Comparison of ENCODE assay signal across 16 cellular contexts in genomic region chr2:23489471-23490400, GRCh38.
DNase-seq lines count a peak whose midpoint lies in the region; ATAC-seq, FAIRE-seq and TF ChIP-seq lines count a peak whose summit lies in the region.
"Had no signal": no experiment of that assay in that cellular context is flagged by ENCODE, and none has a peak within 500 bp of the region (broad histone marks: within the 10 kb centered on the region; RNA-seq: fewer than 3 reads in every experiment).

No MANE protein-coding gene starts in this region.

- no peak overlapping the region for H3K27ac ChIP-seq in K562 (ENCODE audit: extremely low read depth, low read depth, low read length)
- H3K27ac ChIP-seq in smooth muscle cell (ENCODE audit: low read depth): no peak overlapping the region
- H3K27ac ChIP-seq: gastroesophageal sphincter, vagina had no signal

- H3K36me3 Mint-ChIP-seq in activated naive CD4-positive, alpha-beta T cell treated with anti-CD3 and anti-CD28 coated beads, Interleukin-2, amount 50 U/mL, for 72 hours: no peaks in the 10 kb centered on the region
- no peaks in the 10 kb centered on the region for H3K36me3 Mint-ChIP-seq in T-helper 2 cell treated with Interferon-gamma antibody and Interleukin-4, amounts not matched to agents 5 μg/mL and 100 μg/mL, for 36 hours (ENCODE audit: low read depth)

- H3K9ac ChIP-seq in K562 (ENCODE audit: insufficient read depth in 1 of 2, low read depth in 2 of 2, low read length in 2 of 2): no peak overlapping the region
- H3K9ac ChIP-seq in smooth muscle cell (ENCODE audit: low read depth): no peak overlapping the region

- DNase-seq in activated naive CD4-positive, alpha-beta T cell treated with anti-CD3 and anti-CD28 coated beads, Interleukin-2, amount 50 U/mL, for 72 hours (ENCODE audit: low spot score in 2 of 2): peak in 1 of 2 donors; percentile 49
- no peak for DNase-seq in activated naive CD4-positive, alpha-beta T cell (lab: John Stamatoyannopoulos, UW)
- DNase-seq in T-helper 2 cell treated with Interferon-gamma antibody and Interleukin-4, amounts not matched to agents 5 μg/mL and 100 μg/mL, for 36 hours (ENCODE audit: low spot score): peak; percentile 77
- DNase-seq in K562 (ENCODE audit: extremely low read depth in 1 of 4, low spot score in 3 of 4) (peak in 1 of 4 experiments; percentile 4), left ventricle myocardium superior (no peak), smooth muscle cell (lab: John Stamatoyannopoulos, UW; ENCODE audit: unreplicated experiment) (no peak), NCI-H748 treated with DMSO at 0.1 percent for 48 hours (lab: John Stamatoyannopoulos, UW) (no peak)
- DNase-seq in stimulated activated naive CD8-positive, alpha-beta T cell treated with anti-CD3 and anti-CD28 coated beads, Interleukin-15, amount 100 ng/mL, for 72 hours: peak; percentile 23 to 52
- DNase-seq: DMS153; effector CD8-positive, alpha-beta T cell; NCI-H1436 treated with DMSO at 0.1 percent for 48 hours; NCI-H69 had no signal

- under 1% methylated on average over 20 of the region's 20 CpGs for WGBS in K562 (ENCODE audit: insufficient coverage, low coverage, missing lambda C conversion rate)
- WGBS in smooth muscle cell (ENCODE audit: low lambda C conversion rate): 80% methylated on average over 20 of the region's 20 CpGs

- BruUV-seq in K562 (replicated peaks; lab: Mats Ljungman, UMichigan): no TSS peak

- peaks cover 4 to 52% of the 10 kb centered on the region in 2 experiments; a peak in 3 of 5 replicates for H3K27me3 ChIP-seq in K562 (ENCODE audit: control insufficient read depth in 2 of 2, insufficient read depth in 2 of 2, low read length in 2 of 2)
- H3K27me3 ChIP-seq in smooth muscle cell (ENCODE audit: low read depth): no peaks in the 10 kb centered on the region
- H3K27me3 ChIP-seq: gastroesophageal sphincter, vagina had no signal

- H3K79me2 ChIP-seq in K562 (ENCODE audit: control insufficient read depth, insufficient read depth, low read length) (no peaks in the 10 kb centered on the region), smooth muscle cell (ENCODE audit: low read depth) (no peaks in the 10 kb centered on the region)

- no peaks in the 10 kb centered on the region; a peak in 1 of 5 replicates for H3K4me1 ChIP-seq in K562 (replicated peaks in 1 of 2; ENCODE audit: control insufficient read depth in 2 of 2, insufficient read depth in 2 of 2, low read length in 2 of 2)
- H3K4me1 ChIP-seq in smooth muscle cell (ENCODE audit: low read depth): peaks cover 8% of the 10 kb centered on the region

- H3K4me3 ChIP-seq in K562 (no peak overlapping the region), smooth muscle cell (no peak overlapping the region)
- H3K4me3 ChIP-seq: gastroesophageal sphincter, vagina had no signal

- peak; percentile 55 to 80 for ATAC-seq in activated naive CD4-positive, alpha-beta T cell treated with anti-CD3 and anti-CD28 coated beads, Interleukin-2, amount 50 U/mL, for 72 hours
- no peak; the same call in 2 of the 3 replicates for ATAC-seq in K562
- peak; percentile 70 for ATAC-seq in stimulated activated naive CD8-positive, alpha-beta T cell treated with anti-CD3 and anti-CD28 coated beads, Interleukin-15, amount 100 ng/mL, for 72 hours
- ATAC-seq in left ventricle myocardium superior: no peak
- ATAC-seq: gastroesophageal sphincter, HepG2, right cardiac atrium had no signal

- peak overlapping the region; percentile 80 for H3K4me3 Mint-ChIP-seq in T-helper 2 cell treated with Interferon-gamma antibody and Interleukin-4, amounts not matched to agents 5 μg/mL and 100 μg/mL, for 36 hours
- peak overlapping the region; percentile 10 to 52 for H3K4me3 Mint-ChIP-seq in stimulated activated naive CD8-positive, alpha-beta T cell treated with anti-CD3 and anti-CD28 coated beads, Interleukin-15, amount 100 ng/mL, for 72 hours

- FAIRE-seq in K562 (lab: Jason Lieb, UNC): no peak
- FAIRE-seq: HepG2 had no signal

- no peak overlapping the region for H2AFZ ChIP-seq in K562 (ENCODE audit: low read depth, low read length)
- H2AFZ ChIP-seq in smooth muscle cell (ENCODE audit: low read depth): no peak overlapping the region

- no peak for TF ChIP-seq POLR2A in K562 (conservative IDR thresholded peaks at IDR 0.05)

- POLR2A ChIA-PET in K562 (lab: Yijun Ruan, JAX): interaction anchor here (0.6 kb wide), 1 partner anchor 80 kb away, joined by 3 read pairs; no protein-coding TSS in a partner anchor

- H3K9me1 ChIP-seq in K562 (ENCODE audit: control insufficient read depth, insufficient read depth, low read length): no peaks in the 10 kb centered on the region

- CTCF ChIA-PET in K562 (lab: Yijun Ruan, JAX; ENCODE audit: low intra/inter-chr PET ratio): no interaction called here

- peak overlapping the region in 1 of 2 donors; percentile 95 for H3K27ac Mint-ChIP-seq in activated naive CD4-positive, alpha-beta T cell treated with anti-CD3 and anti-CD28 coated beads, Interleukin-2, amount 50 U/mL, for 72 hours
- H3K27ac Mint-ChIP-seq in T-helper 2 cell treated with Interferon-gamma antibody and Interleukin-4, amounts not matched to agents 5 μg/mL and 100 μg/mL, for 36 hours: peak overlapping the region; percentile 74
- H3K27ac Mint-ChIP-seq in stimulated activated naive CD8-positive, alpha-beta T cell treated with anti-CD3 and anti-CD28 coated beads, Interleukin-15, amount 100 ng/mL, for 72 hours: peak overlapping the region in 1 of 2 donors; percentile 55

- in situ Hi-C loops in K562 (cut with MboI): no loop called here

- no peaks in the 10 kb centered on the region for H3K9me3 ChIP-seq in K562 (replicated peaks; ENCODE audit: control insufficient read depth, insufficient read depth, low read depth, low read length)
- no peaks in the 10 kb centered on the region for H3K9me3 ChIP-seq in smooth muscle cell (replicated peaks; ENCODE audit: low read depth)
- H3K9me3 ChIP-seq: gastroesophageal sphincter, vagina had no signal

- H3K36me3 ChIP-seq in K562 (ENCODE audit: control insufficient read depth, insufficient read depth, low read length) (no peaks in the 10 kb centered on the region), smooth muscle cell (ENCODE audit: low read depth) (no peaks in the 10 kb centered on the region)
- H3K36me3 ChIP-seq: vagina had no signal

- H3F3A ChIP-seq in smooth muscle cell (ENCODE audit: low read depth): no peaks in the 10 kb centered on the region

- H3K4me1 Mint-ChIP-seq in T-helper 2 cell treated with Interferon-gamma antibody and Interleukin-4, amounts not matched to agents 5 μg/mL and 100 μg/mL, for 36 hours (ENCODE audit: low read depth): peaks cover 49% of the 10 kb centered on the region
- H3K4me1 Mint-ChIP-seq in stimulated activated naive CD8-positive, alpha-beta T cell treated with anti-CD3 and anti-CD28 coated beads, Interleukin-15, amount 100 ng/mL, for 72 hours: peaks cover 56% of the 10 kb centered on the region

- intact Hi-C loops in K562 (cut with micrococcal nuclease): no loop called here
- intact Hi-C loops in left ventricle myocardium superior (cut with micrococcal nuclease): no loop called here

- TF ChIP-seq EP300 in K562 (IDR thresholded peaks at IDR 0.05; ENCODE audit: low read length): no peak

- H3K4me2 ChIP-seq in K562 (ENCODE audit: insufficient read depth, low read length) (no peak overlapping the region), smooth muscle cell (no peak overlapping the region)

- H3K27me3 Mint-ChIP-seq in T-helper 2 cell treated with Interferon-gamma antibody and Interleukin-4, amounts not matched to agents 5 μg/mL and 100 μg/mL, for 36 hours (ENCODE audit: low read depth): peaks cover 7% of the 10 kb centered on the region
- peaks cover 43% of the 10 kb centered on the region for H3K27me3 Mint-ChIP-seq in stimulated activated naive CD8-positive, alpha-beta T cell treated with anti-CD3 and anti-CD28 coated beads, Interleukin-15, amount 100 ng/mL, for 72 hours

- H3K9me3 Mint-ChIP-seq in activated naive CD4-positive, alpha-beta T cell treated with anti-CD3 and anti-CD28 coated beads, Interleukin-2, amount 50 U/mL, for 72 hours: no peaks in the 10 kb centered on the region
- no peaks in the 10 kb centered on the region for H3K9me3 Mint-ChIP-seq in T-helper 2 cell treated with Interferon-gamma antibody and Interleukin-4, amounts not matched to agents 5 μg/mL and 100 μg/mL, for 36 hours
- no peaks in the 10 kb centered on the region for H3K9me3 Mint-ChIP-seq in stimulated activated naive CD8-positive, alpha-beta T cell treated with anti-CD3 and anti-CD28 coated beads, Interleukin-15, amount 100 ng/mL, for 72 hours

- no peak for TF ChIP-seq RAD21 in K562 (CRISPR knock-in tag; conservative IDR thresholded peaks at IDR 0.05 in 1 of 2, IDR thresholded peaks at IDR 0.05 in 1 of 2)

- no peak for TF ChIP-seq CTCF in K562 (IDR thresholded peaks at IDR 0.05 in 2 of 3, conservative IDR thresholded peaks at IDR 0.05 in 1 of 3; ENCODE audit: insufficient read depth in 2 of 3, low read depth in 1 of 3, low read length in 3 of 3)
- TF ChIP-seq CTCF in smooth muscle cell (IDR thresholded peaks at IDR 0.05; ENCODE audit: borderline replicate concordance, insufficient read depth, poor library complexity, severe bottlenecking): no peak

- H4K20me1 ChIP-seq in K562 (replicated peaks; ENCODE audit: control insufficient read depth, insufficient read depth, low read length): no peaks in the 10 kb centered on the region; the same call in 1 of the 2 replicates
- H4K20me1 ChIP-seq in smooth muscle cell (ENCODE audit: low read depth): peaks cover 57% of the 10 kb centered on the region

TF ChIP-seq in K562, 482 proteins besides CTCF, POLR2A, EP300 and RAD21 (continues in another document):
- TF ChIP-seq CTBP1 (IDR thresholded peaks at IDR 0.05; ENCODE audit: borderline replicate concordance): peak; percentile 11; the same call in 1 of the 2 replicates
- TF ChIP-seq TEAD4 (IDR thresholded peaks at IDR 0.05; ENCODE audit: low read length): no peak
- TF ChIP-seq TEAD4 (CRISPR knock-in tag; IDR thresholded peaks at IDR 0.05; ENCODE audit: borderline replicate concordance): no peak
- TF ChIP-seq MAFF (IDR thresholded peaks at IDR 0.05; ENCODE audit: low read length): no peak
- no peak for TF ChIP-seq RUNX1 (IDR thresholded peaks at IDR 0.05; ENCODE audit: low read depth)
- TF ChIP-seq MITF (IDR thresholded peaks at IDR 0.05): no peak
- no peak for TF ChIP-seq KDM5B (IDR thresholded peaks at IDR 0.05; ENCODE audit: insufficient replicate concordance, low read depth, low read length)
- 0 out of 4 replicates have a peak, but pooled peaks of 1 of the 2 experiments have one; percentile 39 for TF ChIP-seq HDAC1 (IDR thresholded peaks at IDR 0.05)

Comparison
In these comparisons a context has a peak if more than half of its experiments do, and no peak if none do; other contexts are left out.
1. ATAC-seq: peak in activated naive CD4-positive, alpha-beta T cell treated with anti-CD3 and anti-CD28 coated beads, Interleukin-2, amount 50 U/mL, for 72 hours (2 of 2) and stimulated activated naive CD8-positive, alpha-beta T cell treated with anti-CD3 and anti-CD28 coated beads, Interleukin-15, amount 100 ng/mL, for 72 hours (single experiment); none in K562 (single experiment) and left ventricle myocardium superior (single experiment).
2. DNase-seq: peak in T-helper 2 cell treated with Interferon-gamma antibody and Interleukin-4, amounts not matched to agents 5 μg/mL and 100 μg/mL, for 36 hours (single experiment) and stimulated activated naive CD8-positive, alpha-beta T cell treated with anti-CD3 and anti-CD28 coated beads, Interleukin-15, amount 100 ng/mL, for 72 hours (2 of 2); none in activated naive CD4-positive, alpha-beta T cell (0 of 4), left ventricle myocardium superior (single experiment), smooth muscle cell (single experiment) and NCI-H748 treated with DMSO at 0.1 percent for 48 hours (single experiment).